In the genomic region with DNA sequence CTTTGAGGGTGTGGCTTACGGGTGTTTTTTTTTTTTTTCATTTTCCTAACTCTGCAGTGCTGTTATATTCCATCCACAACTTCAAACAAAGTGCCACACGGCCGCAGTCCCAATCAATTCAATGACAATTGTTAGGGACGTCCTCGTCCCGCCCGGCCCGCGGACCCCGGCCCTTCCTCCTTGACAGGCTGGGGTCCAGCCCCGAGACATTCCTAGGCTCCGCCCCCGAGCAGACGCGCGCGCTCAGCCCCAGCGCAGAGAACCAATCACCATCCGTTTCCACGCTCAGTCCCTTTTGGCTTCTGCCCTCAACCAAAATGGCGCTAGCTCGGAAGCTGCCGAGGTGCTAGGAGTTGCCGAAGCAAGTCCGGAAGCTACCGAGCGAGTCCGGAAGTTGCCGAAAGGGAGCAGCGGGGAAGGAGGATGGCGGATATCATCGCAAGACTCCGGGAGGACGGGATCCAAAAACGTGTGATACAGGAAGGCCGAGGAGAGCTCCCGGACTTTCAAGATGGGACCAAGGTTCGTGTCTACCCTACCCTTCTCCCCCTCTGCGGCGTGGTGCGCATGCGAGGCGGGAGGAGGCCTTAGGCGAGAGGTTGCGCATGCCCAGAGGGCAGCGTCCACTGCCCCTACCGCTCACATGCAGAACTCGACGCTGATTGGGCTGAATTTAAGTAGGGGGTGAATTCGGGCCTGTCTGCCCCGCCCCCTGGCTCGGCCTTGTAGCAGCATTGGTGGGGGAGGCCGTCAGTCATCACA, we compare ENCODE assay signal across 8 cellular contexts. TPM values are rescaled to one million over a fixed set of nuclear protein-coding genes. Genes with fewer than 3 reads are reported as not detected.
A peak's percentile ranks its signal among the peaks of the same experiment; 100 is the strongest.
DNase-seq lines count a peak whose midpoint lies in the region; ATAC-seq, FAIRE-seq and TF ChIP-seq lines count a peak whose summit lies in the region.

TSS of gene AIP (plus strand) at position 291 of the 762 bp plus-strand sequence. CDS start at position 424, 133 bp downstream.

- TF ChIP-seq CTCF in OCI-LY7 (conservative IDR thresholded peaks at IDR 0.05; ENCODE audit: low read length) (no peak), endothelial cell of umbilical vein (IDR thresholded peaks at IDR 0.05; ENCODE audit: extremely low read depth in 1 of 2, insufficient read depth in 1 of 2, low read depth in 1 of 2, low read length in 2 of 2) (peak in 1 of 2 donors; percentile 7)

- H3K36me3 ChIP-seq in OCI-LY7 (ENCODE audit: insufficient read depth, low read length) (peaks cover 9% of the 10 kb centered on the region), endothelial cell of umbilical vein (ENCODE audit: control insufficient read depth in 2 of 2, extremely low read depth in 1 of 2, insufficient read depth in 2 of 2, low read length in 2 of 2) (peaks cover 0 to 1% of the 10 kb centered on the region in 2 experiments)

- BruUV-seq in OCI-LY7 (replicated peaks; lab: Mats Ljungman, UMichigan) (no TSS peak), endothelial cell of umbilical vein (replicated peaks; lab: Mats Ljungman, UMichigan) (TSS peak; percentile 30)

- H4K20me1 ChIP-seq in OCI-LY7 (ENCODE audit: insufficient read depth, low read length), result no peaks in the 10 kb centered on the region
- no peaks in the 10 kb centered on the region for H4K20me1 ChIP-seq in endothelial cell of umbilical vein (replicated peaks; ENCODE audit: control insufficient read depth, extremely low read depth, insufficient read depth, low read length)

- H2AFZ ChIP-seq in OCI-LY7 (ENCODE audit: low read length) (peak within 1 kb of the TSS; percentile 71), endothelial cell of umbilical vein (ENCODE audit: low read depth, low read length) (peak within 1 kb of the TSS; percentile 80)

- peak; percentile 59 for ATAC-seq in GM21526 (IDR thresholded peaks at IDR 0.05; ENCODE audit: low FRiP score, unreplicated experiment)

- peak within 1 kb of the TSS; percentile 66 for H3K9ac ChIP-seq in endothelial cell of umbilical vein (replicated peaks; ENCODE audit: extremely low read depth, insufficient read depth, low read length)

- CTCF ChIA-PET in OCI-LY7 (lab: Charles Lee; ENCODE audit: unreplicated experiment) (interaction anchor here (1.0 kb wide), 1 partner anchor 96 kb away, joined by 5 read pairs; no protein-coding TSS in a partner anchor), endothelial cell of umbilical vein (lab: Charles Lee) (interaction anchor here (0.7 to 1.2 kb wide), 4 partner anchors 9 to 81 kb away, joined by 3 to 11 read pairs (median 4); partner anchors contain the start of genes GPR152 and PPP1CA)

- no peaks in the 10 kb centered on the region for H3K9me2 ChIP-seq in OCI-LY7 (ENCODE audit: insufficient read depth, low read length)

- dilution Hi-C loops in endothelial cell of umbilical vein (cut with MboI; ENCODE audit: extremely low pct_ligation_motif_present, low sequenced_read_pairs), result no loop called here

- DNase-seq in DMS 273 treated with DMSO at 0.1 percent for 48 hours (lab: John Stamatoyannopoulos, UW) (peak; percentile 85), HuH-7.5 (ENCODE audit: low spot score) (peak; percentile 100), OCI-LY7 (ENCODE audit: low spot score) (peak; percentile 99), activated T-cell treated with anti-CD3 and anti-CD28 coated beads for 1 hour (ENCODE audit: low read depth) (peak; percentile 94), endothelial cell of umbilical vein (ENCODE audit: low read depth, low spot score) (peak; percentile 98), middle frontal gyrus (ENCODE audit: extremely low spot score, low spot score) (peak; percentile 97)
- DNase-seq in stimulated activated CD8-positive, alpha-beta memory T cell treated with anti-CD3 and anti-CD28 coated beads, Interleukin-2, amount 100 ng/mL, for 48 hours (ENCODE audit: low read depth in 2 of 2), result peak; percentile 87 to 95

- H3K9me3 ChIP-seq in OCI-LY7 (ENCODE audit: low read length) (no peaks in the 10 kb centered on the region), endothelial cell of umbilical vein (replicated peaks; ENCODE audit: control insufficient read depth, insufficient read depth, low read length) (no peaks in the 10 kb centered on the region)

- H3K4me2 ChIP-seq in OCI-LY7 (ENCODE audit: low read length) (peak within 1 kb of the TSS; percentile 95), endothelial cell of umbilical vein (ENCODE audit: insufficient read depth, low read length) (peak within 1 kb of the TSS; percentile 84)

- H3K27me3 ChIP-seq in endothelial cell of umbilical vein (ENCODE audit: control insufficient read depth in 2 of 2, insufficient read depth in 2 of 2, low read length in 2 of 2), result no peaks in the 10 kb centered on the region

- peak; percentile 73 for TF ChIP-seq POLR2A in endothelial cell of umbilical vein (IDR thresholded peaks at IDR 0.05; ENCODE audit: low read depth, low read length)

- H3K79me2 ChIP-seq in OCI-LY7 (ENCODE audit: insufficient read depth, low read depth, low read length) (peaks cover 28% of the 10 kb centered on the region; the same call in 1 of the 2 replicates), endothelial cell of umbilical vein (ENCODE audit: control insufficient read depth, insufficient read depth, low read length) (no peaks in the 10 kb centered on the region)

- FAIRE-seq in endothelial cell of umbilical vein (lab: Jason Lieb, UNC), result peak; percentile 100

- POLR2A ChIA-PET in OCI-LY7 (lab: Charles Lee), result interaction anchor here (0.5 to 1.8 kb wide), 5 partner anchors 12 to 237 kb away, joined by 3 to 6 read pairs (median 3); no protein-coding TSS in a partner anchor
- POLR2A ChIA-PET in endothelial cell of umbilical vein (lab: Charles Lee), result interaction anchor here (0.9 kb wide), 1 partner anchor 81 kb away, joined by 3 read pairs; the partner anchor contains the start of gene PPP1CA

- H3K9me1 ChIP-seq in endothelial cell of umbilical vein (replicated peaks; ENCODE audit: control insufficient read depth, extremely low read depth, insufficient read depth, low read length), result no peaks in the 10 kb centered on the region

- H3K4me1 ChIP-seq in OCI-LY7 (ENCODE audit: insufficient read depth, low read length, poor library complexity, severe bottlenecking) (peaks cover 44% of the 10 kb centered on the region), endothelial cell of umbilical vein (ENCODE audit: control insufficient read depth, extremely low read depth, insufficient read depth, low read length) (no peaks in the 10 kb centered on the region)

- intact Hi-C loops in OCI-LY7 (cut with micrococcal nuclease; ENCODE audit: unreplicated experiment) (loop anchor here (5.0 kb wide), 1 partner anchor 131 kb away; the partner anchor contains the start of gene POLD4), endothelial cell of umbilical vein (cut with micrococcal nuclease) (loop anchor here (1.0 kb wide), 3 partner anchors 14 to 40 kb away; partner anchors contain the start of genes CORO1B and TMEM134)

- H3K4me3 ChIP-seq in OCI-LY7 (ENCODE audit: low read depth, low read length, poor library complexity, severe bottlenecking) (peak within 1 kb of the TSS; percentile 71), endothelial cell of umbilical vein (replicated peaks in 1 of 3; ENCODE audit: insufficient read depth in 1 of 3, low read depth in 1 of 3, low read length in 3 of 3) (peak within 1 kb of the TSS; percentile 29 to 72 (median 46))

- H3K27ac ChIP-seq in OCI-LY7 (ENCODE audit: low read depth, low read length, poor library complexity, severe bottlenecking), result peak within 1 kb of the TSS; percentile 87
- H3K27ac ChIP-seq in endothelial cell of umbilical vein (ENCODE audit: insufficient read depth, low read depth, low read length), result peak within 1 kb of the TSS; percentile 40

TF ChIP-seq in endothelial cell of umbilical vein, 7 proteins besides CTCF, POLR2A, EP300 and RAD21:
- no peak for TF ChIP-seq GATA2 (IDR thresholded peaks at IDR 0.05; ENCODE audit: insufficient read depth, insufficient read length, low read depth, low read length)
- peak; percentile 96 for TF ChIP-seq MAX (IDR thresholded peaks at IDR 0.05; ENCODE audit: insufficient read depth, insufficient read length)
- peak; percentile 50 for TF ChIP-seq POLR2AphosphoS5 (IDR thresholded peaks at IDR 0.05; ENCODE audit: insufficient read depth, low read depth, low read length)
- TF ChIP-seq MYC (IDR thresholded peaks at IDR 0.05; ENCODE audit: low read depth, low read length), result no peak

RNA-seq across cellular contexts. Expression of gene AIP, which starts in this region (rescaled TPM):
- 123 and 125 TPM in 2 replicates for total RNA-seq in OCI-LY7 (2014; rRNA removed; shearing (Covaris generic))
- total RNA-seq in OCI-LY7 (2022) (112 and 116 TPM in 2 replicates), endothelial cell of umbilical vein (46.3 and 46.5 TPM in 2 replicates)
- 114 and 130 TPM in 2 replicates for polyA plus RNA-seq in endothelial cell of umbilical vein
- 96.3 and 116 TPM in 2 replicates for polyA plus RNA-seq in endothelial cell of umbilical vein (2011; cell fraction: cytosol; rRNA removed)
- polyA plus RNA-seq in endothelial cell of umbilical vein (2011; cell fraction: nucleus; rRNA removed), result 47.5 and 54.7 TPM in 2 replicates
- 41.7 and 70.3 TPM in 2 replicates for polyA plus RNA-seq in endothelial cell of umbilical vein (2012)
- 36.3 and 37.4 TPM in 2 replicates for polyA minus RNA-seq in endothelial cell of umbilical vein
- 66.7 TPM for polyA minus RNA-seq in endothelial cell of umbilical vein (2011; cell fraction: cytosol; rRNA and poly(A)+ RNA removed)
- polyA minus RNA-seq in endothelial cell of umbilical vein (2011; cell fraction: nucleus; rRNA and poly(A)+ RNA removed), result 8.5 and 15.0 TPM in 2 replicates

Comparison
In these comparisons a context has a peak if more than half of its experiments do, and no peak if none do; other contexts are left out.
1. Peak in every context shown above with its lines: DNase-seq, ATAC-seq, H3K4me3 ChIP-seq and H3K27ac ChIP-seq.